2 cellular contexts compared by ENCODE assay signal in genomic region chr4:77605210-77605902, GRCh38.
TF ChIP-seq lines count a peak whose summit lies in the region.

A gene with protein sequence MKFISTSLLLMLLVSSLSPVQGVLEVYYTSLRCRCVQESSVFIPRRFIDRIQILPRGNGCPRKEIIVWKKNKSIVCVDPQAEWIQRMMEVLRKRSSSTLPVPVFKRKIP (plus strand): TSS chr4:77605820. CDS start chr4:77605866, 46 bp downstream.

TF ChIP-seq in GM23338, 12 proteins besides CTCF, POLR2A, EP300 and RAD21 (continued from another document):
- TF ChIP-seq ZNF462 (CRISPR knock-in tag; IDR thresholded peaks at IDR 0.05) (no peak), NANOG (IDR thresholded peaks at IDR 0.05; ENCODE audit: borderline replicate concordance) (no peak), ZNF114 (CRISPR knock-in tag; IDR thresholded peaks at IDR 0.05) (no peak), EZH2phosphoT487 (IDR thresholded peaks at IDR 0.05; ENCODE audit: unreplicated experiment) (no peak), JUNB (IDR thresholded peaks at IDR 0.05; ENCODE audit: unreplicated experiment) (no peak)

TF ChIP-seq in HepG2, 621 proteins besides CTCF, POLR2A, EP300 and RAD21 (continued from another document):
- no peak for TF ChIP-seq ZNF652 (CRISPR knock-in tag; IDR thresholded peaks at IDR 0.05; ENCODE audit: borderline replicate concordance, low read depth)
- TF ChIP-seq, protein P1, sequence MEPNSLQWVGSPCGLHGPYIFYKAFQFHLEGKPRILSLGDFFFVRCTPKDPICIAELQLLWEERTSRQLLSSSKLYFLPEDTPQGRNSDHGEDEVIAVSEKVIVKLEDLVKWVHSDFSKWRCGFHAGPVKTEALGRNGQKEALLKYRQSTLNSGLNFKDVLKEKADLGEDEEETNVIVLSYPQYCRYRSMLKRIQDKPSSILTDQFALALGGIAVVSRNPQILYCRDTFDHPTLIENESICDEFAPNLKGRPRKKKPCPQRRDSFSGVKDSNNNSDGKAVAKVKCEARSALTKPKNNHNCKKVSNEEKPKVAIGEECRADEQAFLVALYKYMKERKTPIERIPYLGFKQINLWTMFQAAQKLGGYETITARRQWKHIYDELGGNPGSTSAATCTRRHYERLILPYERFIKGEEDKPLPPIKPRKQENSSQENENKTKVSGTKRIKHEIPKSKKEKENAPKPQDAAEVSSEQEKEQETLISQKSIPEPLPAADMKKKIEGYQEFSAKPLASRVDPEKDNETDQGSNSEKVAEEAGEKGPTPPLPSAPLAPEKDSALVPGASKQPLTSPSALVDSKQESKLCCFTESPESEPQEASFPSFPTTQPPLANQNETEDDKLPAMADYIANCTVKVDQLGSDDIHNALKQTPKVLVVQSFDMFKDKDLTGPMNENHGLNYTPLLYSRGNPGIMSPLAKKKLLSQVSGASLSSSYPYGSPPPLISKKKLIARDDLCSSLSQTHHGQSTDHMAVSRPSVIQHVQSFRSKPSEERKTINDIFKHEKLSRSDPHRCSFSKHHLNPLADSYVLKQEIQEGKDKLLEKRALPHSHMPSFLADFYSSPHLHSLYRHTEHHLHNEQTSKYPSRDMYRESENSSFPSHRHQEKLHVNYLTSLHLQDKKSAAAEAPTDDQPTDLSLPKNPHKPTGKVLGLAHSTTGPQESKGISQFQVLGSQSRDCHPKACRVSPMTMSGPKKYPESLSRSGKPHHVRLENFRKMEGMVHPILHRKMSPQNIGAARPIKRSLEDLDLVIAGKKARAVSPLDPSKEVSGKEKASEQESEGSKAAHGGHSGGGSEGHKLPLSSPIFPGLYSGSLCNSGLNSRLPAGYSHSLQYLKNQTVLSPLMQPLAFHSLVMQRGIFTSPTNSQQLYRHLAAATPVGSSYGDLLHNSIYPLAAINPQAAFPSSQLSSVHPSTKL (CRISPR knock-in tag; IDR thresholded peaks at IDR 0.05) = peak; percentile 44; the same call in 1 of the 2 replicates
- TF ChIP-seq, protein P2, sequence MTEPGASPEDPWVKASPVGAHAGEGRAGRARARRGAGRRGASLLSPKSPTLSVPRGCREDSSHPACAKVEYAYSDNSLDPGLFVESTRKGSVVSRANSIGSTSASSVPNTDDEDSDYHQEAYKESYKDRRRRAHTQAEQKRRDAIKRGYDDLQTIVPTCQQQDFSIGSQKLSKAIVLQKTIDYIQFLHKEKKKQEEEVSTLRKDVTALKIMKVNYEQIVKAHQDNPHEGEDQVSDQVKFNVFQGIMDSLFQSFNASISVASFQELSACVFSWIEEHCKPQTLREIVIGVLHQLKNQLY (CRISPR knock-in tag; IDR thresholded peaks at IDR 0.05) = peak; percentile 72; the same call in 1 of the 2 replicates
- TF ChIP-seq MIER2 (CRISPR knock-in tag; IDR thresholded peaks at IDR 0.05) = no peak
- TF ChIP-seq MAFF (IDR thresholded peaks at IDR 0.05; ENCODE audit: low read depth, low read length) = peak; percentile 98
- TF ChIP-seq BCL6 (CRISPR knock-in tag; IDR thresholded peaks at IDR 0.05) = peak; percentile 37; the same call in 1 of the 2 replicates
- TF ChIP-seq ZSCAN21 (CRISPR knock-in tag; IDR thresholded peaks at IDR 0.05; ENCODE audit: borderline replicate concordance) = no peak
- TF ChIP-seq MAFK (conservative IDR thresholded peaks at IDR 0.05 in 1 of 2, IDR thresholded peaks at IDR 0.05 in 1 of 2; ENCODE audit: low read length in 2 of 2) = peak; percentile 93 to 98
- TF ChIP-seq FOSL2 (CRISPR knock-in tag; IDR thresholded peaks at IDR 0.05) = 0 out of 2 replicates have a peak, but pooled peaks have one; percentile 13
- peak; percentile 44; the same call in 1 of the 2 replicates for TF ChIP-seq HMG20A (CRISPR knock-in tag; IDR thresholded peaks at IDR 0.05; ENCODE audit: borderline replicate concordance)
